In genomic region chr2:14352067-14352466, GRCh38 we compare ENCODE assay signal across 9 cellular contexts.
"Had no signal": no experiment of that assay in that cellular context is flagged by ENCODE, and none has a peak within 500 bp of the region (broad histone marks: within the 10 kb centered on the region; RNA-seq: fewer than 3 reads in every experiment).

No MANE protein-coding gene starts in this region.

- ATAC-seq: GM23338, K562 had no signal

- H3K4me2 ChIP-seq: GM23338 had no signal

- FAIRE-seq: H1, H54, HTR-8/SVneo, K562 had no signal

- H3K4me3 ChIP-seq: GM23338, K562 had no signal

- DNase-seq: H9, HCEC 1CT, IMR-90, KG1 had no signal

- H2AFZ ChIP-seq: GM23338 had no signal
